Comparison of ENCODE assay signal across 8 cellular contexts in the genomic region with DNA sequence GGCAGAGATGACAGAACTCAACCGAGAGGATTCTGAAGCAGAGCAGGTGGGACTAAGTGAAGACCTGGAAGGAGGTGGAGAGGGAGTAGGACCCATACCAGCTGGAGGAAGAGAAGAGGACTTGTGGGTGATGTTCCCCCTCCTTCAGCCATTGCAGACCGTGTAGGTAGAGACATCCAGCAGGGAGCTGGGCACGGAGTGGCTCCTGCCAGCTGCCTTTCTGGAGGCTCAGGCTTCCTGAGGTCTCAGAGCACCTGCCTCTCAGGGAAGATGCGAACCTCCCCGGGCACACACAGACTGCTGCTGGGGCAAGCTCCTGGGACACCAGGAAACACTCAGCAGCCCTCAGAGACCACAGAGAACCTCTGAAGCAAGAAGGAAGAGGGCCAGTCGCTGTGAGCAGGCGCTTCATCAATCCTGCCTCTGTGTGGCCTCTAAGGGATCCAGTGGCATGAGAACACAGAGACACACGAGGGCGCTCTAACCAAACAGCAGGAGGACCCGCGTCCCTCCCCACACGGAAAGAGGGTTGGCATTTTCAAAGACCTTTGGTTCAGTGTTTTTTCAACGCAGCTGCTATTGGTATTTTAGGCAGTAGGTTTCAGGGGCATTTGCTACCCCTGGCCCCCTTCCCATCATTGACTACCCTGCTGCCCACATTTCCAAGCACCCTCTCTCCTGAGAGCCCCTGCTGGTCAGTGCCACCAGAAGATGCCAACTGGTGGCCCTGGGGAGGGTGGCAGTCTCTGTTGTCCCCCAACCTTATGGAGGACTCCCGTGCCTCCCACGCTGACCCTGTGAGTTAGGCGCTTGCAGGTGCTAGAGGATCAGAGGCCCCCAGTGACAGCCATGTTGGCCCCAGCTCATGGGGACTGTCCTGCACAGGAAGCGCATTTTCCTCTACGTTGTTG.
A peak's percentile ranks its signal among the peaks of the same experiment; 100 is the strongest.
DNase-seq lines count a peak whose midpoint lies in the region; ATAC-seq and TF ChIP-seq lines count a peak whose summit lies in the region.

No MANE protein-coding gene starts in this region.

- WGBS in mammary epithelial cell (ENCODE audit: low coverage, missing lambda C conversion rate) = 21% methylated on average over 11 of the region's 18 CpGs

- dilution Hi-C loops in mammary epithelial cell (cut with HindIII; ENCODE audit: low sequenced_read_pairs) = no loop called here

- CTCF ChIA-PET in mammary epithelial cell (lab: Charles Lee; ENCODE audit: low non-redundant PET) = interaction anchor here (0.6 kb wide), 2 partner anchors 121 to 193 kb away, joined by 3 to 7 read pairs; no protein-coding TSS in a partner anchor

- BruUV-seq in mammary epithelial cell (replicated peaks; lab: Mats Ljungman, UMichigan) = no TSS peak

- H2AFZ ChIP-seq in DND-41 (ENCODE audit: low read depth, low read length) (no peak overlapping the region), mammary epithelial cell (ENCODE audit: low read depth, low read length) (no peak overlapping the region)

- intact Hi-C loops in mammary epithelial cell (cut with micrococcal nuclease) = loop anchor here (1.0 to 10.0 kb wide), 10 partner anchors 58 to 601 kb away; no protein-coding TSS in a partner anchor

- no peaks in the 10 kb centered on the region for H3K27me3 ChIP-seq in DND-41 (ENCODE audit: insufficient read depth, low read length, poor library complexity)
- H3K27me3 ChIP-seq in mammary epithelial cell (ENCODE audit: insufficient read depth, low read length) = no peaks in the 10 kb centered on the region

- in situ Hi-C loops in mammary epithelial cell (cut with MboI; ENCODE audit: low sequenced_read_pairs in 2 of 2) = loop anchor here (5.0 to 25.0 kb wide), 3 partner anchors 223 to 1038 kb away; no protein-coding TSS in a partner anchor

- TF ChIP-seq CTCF in DND-41 (IDR thresholded peaks at IDR 0.05; ENCODE audit: borderline replicate concordance, extremely low read depth, low read length, poor library complexity, severe bottlenecking) = peak; percentile 96
- TF ChIP-seq CTCF in WI38 (IDR thresholded peaks at IDR 0.05; ENCODE audit: low read depth, low read length) = peak; percentile 95
- TF ChIP-seq CTCF in mammary epithelial cell (conservative IDR thresholded peaks at IDR 0.05 in 1 of 2, IDR thresholded peaks at IDR 0.05 in 1 of 2; ENCODE audit: extremely low read depth in 1 of 2, insufficient read depth in 1 of 2, low read depth in 1 of 2, low read length in 2 of 2) = peak; percentile 91 to 98

- H3K4me3 ChIP-seq in DND-41 (ENCODE audit: low read depth in 1 of 2, low read length in 2 of 2) = no peak overlapping the region
- H3K4me3 ChIP-seq in WI38 (ENCODE audit: low read depth, low read length) = no peak overlapping the region
- H3K4me3 ChIP-seq in mammary epithelial cell (replicated peaks in 1 of 3; ENCODE audit: insufficient read depth in 1 of 3, low read depth in 2 of 3, low read length in 3 of 3) = no peak overlapping the region

- H3K4me1 ChIP-seq in DND-41 (ENCODE audit: insufficient read depth, low read length) = peaks cover 35% of the 10 kb centered on the region
- H3K4me1 ChIP-seq in mammary epithelial cell (ENCODE audit: insufficient read depth, low read length) = no peaks in the 10 kb centered on the region

- DNase-seq in DND-41 = peak; percentile 88
- DNase-seq in NCI-H2171 treated with DMSO at 0.1 percent for 48 hours (lab: John Stamatoyannopoulos, UW) = peak; percentile 91
- DNase-seq in mammary epithelial cell = peak; percentile 57
- DNase-seq in islet precursor cell = peak; percentile 84
- DNase-seq in stimulated activated CD4-positive, alpha-beta T cell treated with anti-CD3 and anti-CD28 coated beads, Interleukin-1b, Interleukin-23, amount 100 ng/mL, for 24 hours (ENCODE audit: low read depth in 4 of 4, low spot score in 1 of 4) = peak; percentile 61 to 69 (median 66)

- H3K79me2 ChIP-seq in DND-41 (ENCODE audit: insufficient read depth, low read length) (peaks cover 99% of the 10 kb centered on the region), mammary epithelial cell (ENCODE audit: insufficient read depth, low read length) (no peaks in the 10 kb centered on the region)

- no peaks in the 10 kb centered on the region for H3K9me3 ChIP-seq in DND-41 (ENCODE audit: insufficient read depth, low read length, severe bottlenecking)
- H3K9me3 ChIP-seq in mammary epithelial cell (replicated peaks; ENCODE audit: insufficient read depth, low read length) = no peaks in the 10 kb centered on the region

- no peak overlapping the region for H3K4me2 ChIP-seq in DND-41 (ENCODE audit: insufficient read depth, low read length)
- H3K4me2 ChIP-seq in mammary epithelial cell (ENCODE audit: insufficient read depth, low read depth, low read length) = no peak overlapping the region

- H3K9ac ChIP-seq in DND-41 (ENCODE audit: low read depth, low read length) (peak overlapping the region; percentile 13; the same call in 1 of the 2 replicates), mammary epithelial cell (ENCODE audit: insufficient read depth, low read length) (no peak overlapping the region)

- ATAC-seq in DND-41 (ENCODE audit: insufficient read depth, low read depth) (peak; percentile 93), HG02885 (IDR thresholded peaks at IDR 0.05; ENCODE audit: poor library complexity, unreplicated experiment) (peak; percentile 68), GM18861 (IDR thresholded peaks at IDR 0.05; ENCODE audit: unreplicated experiment) (no peak)

- H4K20me1 ChIP-seq in DND-41 (ENCODE audit: insufficient read depth, low read length) = peaks cover 82% of the 10 kb centered on the region
- no peaks in the 10 kb centered on the region for H4K20me1 ChIP-seq in mammary epithelial cell (ENCODE audit: insufficient read depth, low read length)

- H3K36me3 ChIP-seq in DND-41 (ENCODE audit: insufficient read depth, low read length) (peaks cover 97% of the 10 kb centered on the region), mammary epithelial cell (ENCODE audit: insufficient read depth, low read length) (no peaks in the 10 kb centered on the region)

- H3K27ac ChIP-seq in DND-41 (ENCODE audit: low read length) (peak overlapping the region; percentile 71), mammary epithelial cell (ENCODE audit: insufficient read depth, low read depth, low read length) (no peak overlapping the region)
